ENCODE assay signal across 9 cellular contexts in genomic region chr2:102033750-102034682, GRCh38. TPM values are rescaled to one million over a fixed set of nuclear protein-coding genes. Genes with fewer than 3 reads are reported as not detected.
DNase-seq lines count a peak whose midpoint lies in the region; ATAC-seq and TF ChIP-seq lines count a peak whose summit lies in the region.
"Had no signal": no experiment of that assay in that cellular context is flagged by ENCODE, and none has a peak within 500 bp of the region (broad histone marks: within the 10 kb centered on the region; RNA-seq: fewer than 3 reads in every experiment).

No MANE protein-coding gene starts in this region.

- intact Hi-C loops in HCT116 (cut with micrococcal nuclease) (no loop called here), MCF 10A (cut with micrococcal nuclease) (no loop called here)
- intact Hi-C loops in naive thymus-derived CD4-positive, alpha-beta T cell (cut with micrococcal nuclease): loop anchor here in 1 of 2 donors (5.0 kb wide), 1 partner anchor 48 kb away; no protein-coding TSS in a partner anchor

- H3K4me3 ChIP-seq in HCT116 (replicated peaks in 1 of 2; ENCODE audit: low read depth in 1 of 2, low read length in 2 of 2): no peak overlapping the region
- H3K4me3 ChIP-seq in naive thymus-derived CD4-positive, alpha-beta T cell (ENCODE audit: low read length): no peak overlapping the region

- no peaks in the 10 kb centered on the region for H3K9me3 ChIP-seq in HCT116 (ENCODE audit: control insufficient read depth in 1 of 2, insufficient read depth in 1 of 2, low read depth in 1 of 2, low read length in 2 of 2)
- no peaks in the 10 kb centered on the region for H3K9me3 ChIP-seq in naive thymus-derived CD4-positive, alpha-beta T cell (ENCODE audit: control insufficient read depth in 2 of 3, low read length in 3 of 3)

- TF ChIP-seq RAD21 in HCT116 (IDR thresholded peaks at IDR 0.05; ENCODE audit: low read depth): no peak

- no peaks in the 10 kb centered on the region for H3K36me3 ChIP-seq in HCT116 (ENCODE audit: control insufficient read depth in 1 of 2, insufficient read depth in 2 of 2, low read length in 2 of 2)
- no peaks in the 10 kb centered on the region for H3K36me3 ChIP-seq in naive thymus-derived CD4-positive, alpha-beta T cell (ENCODE audit: control insufficient read depth in 2 of 3, insufficient read depth in 3 of 3, low read length in 3 of 3)

- RAD21 ChIA-PET in HCT116 (lab: Charles Lee; ENCODE audit: low non-redundant PET in 1 of 2, low total read pairs in 2 of 2, uncharacterized antibody in 2 of 2, unreplicated experiment in 2 of 2): no interaction called here

- peak overlapping the region; percentile 54 for H3K4me3 Mint-ChIP-seq in MCF 10A (ENCODE audit: unreplicated experiment)
- H3K4me3 Mint-ChIP-seq in naive thymus-derived CD4-positive, alpha-beta T cell: peak overlapping the region; percentile 47 to 75 (median 66)

- H3K27me3 Mint-ChIP-seq in MCF 10A (ENCODE audit: insufficient read depth, unreplicated experiment): no peaks in the 10 kb centered on the region
- H3K27me3 Mint-ChIP-seq in naive thymus-derived CD4-positive, alpha-beta T cell: peaks cover 0 to under 1% (median 0%) of the 10 kb centered on the region in 5 donors

- CTCF ChIA-PET in HCT116 (lab: Charles Lee): interaction anchor here (2.3 kb wide), 1 partner anchor 207 kb away, joined by 8 read pairs; no protein-coding TSS in a partner anchor
- CTCF ChIA-PET in MCF 10A (lab: Yijun Ruan, JAX): interaction anchor here (0.6 to 3.2 kb wide), 12 partner anchors 8 to 418 kb away, joined by 3 to 18 read pairs (median 3); no protein-coding TSS in a partner anchor
- CTCF ChIA-PET in naive thymus-derived CD4-positive, alpha-beta T cell (lab: Charles Lee): interaction anchor here (0.6 to 4.0 kb wide), 3 partner anchors 14 to 207 kb away, joined by 4 to 14 read pairs (median 7); no protein-coding TSS in a partner anchor

- BruUV-seq in HCT116 (replicated peaks; lab: Mats Ljungman, UMichigan) (no TSS peak), MCF 10A (replicated peaks; lab: Mats Ljungman, UMichigan) (no TSS peak)

- peaks cover 9 to 11% of the 10 kb centered on the region in 2 experiments; a peak in 3 of 4 replicates for H3K4me1 ChIP-seq in HCT116 (ENCODE audit: control insufficient read depth in 1 of 2, insufficient read depth in 2 of 2, low read length in 2 of 2)
- peaks cover 4 to 24% of the 10 kb centered on the region in 2 donors for H3K4me1 ChIP-seq in naive thymus-derived CD4-positive, alpha-beta T cell (ENCODE audit: control insufficient read depth in 2 of 2, insufficient read depth in 2 of 2, low read length in 2 of 2)

- H3K27ac ChIP-seq in 22Rv1: peak overlapping the region; percentile 66
- no peak overlapping the region for H3K27ac ChIP-seq in HCT116 (ENCODE audit: low read depth, low read length)
- H3K27ac ChIP-seq in naive thymus-derived CD4-positive, alpha-beta T cell (ENCODE audit: low read depth, low read length): no peak overlapping the region

- H3K27me3 ChIP-seq in HCT116 (ENCODE audit: insufficient read depth, low read length): no peaks in the 10 kb centered on the region
- no peaks in the 10 kb centered on the region for H3K27me3 ChIP-seq in naive thymus-derived CD4-positive, alpha-beta T cell (ENCODE audit: control insufficient read depth in 2 of 2, insufficient read depth in 2 of 2, low read length in 2 of 2)

- no peaks in the 10 kb centered on the region for H3K79me2 ChIP-seq in HCT116 (ENCODE audit: insufficient read depth, low read length)

- TF ChIP-seq CTCF in 22Rv1 (IDR thresholded peaks at IDR 0.05) (no peak), HCT116 (IDR thresholded peaks at IDR 0.05 in 2 of 3, conservative IDR thresholded peaks at IDR 0.05 in 1 of 3; ENCODE audit: borderline replicate concordance in 1 of 3, insufficient read depth in 1 of 3, low read depth in 2 of 3, low read length in 2 of 3) (no peak), MCF 10A (IDR thresholded peaks at IDR 0.05; ENCODE audit: unreplicated experiment) (no peak)

- no peak for ATAC-seq in HCT116
- no peak for ATAC-seq in naive thymus-derived CD4-positive, alpha-beta T cell
- ATAC-seq in HG02938 (IDR thresholded peaks at IDR 0.05; ENCODE audit: unreplicated experiment): no peak

- peaks cover 7% of the 10 kb centered on the region for H3K9me3 Mint-ChIP-seq in MCF 10A (ENCODE audit: unreplicated experiment)
- peaks cover 0 to 11% (median 0%) of the 10 kb centered on the region in 11 donors for H3K9me3 Mint-ChIP-seq in naive thymus-derived CD4-positive, alpha-beta T cell

- peak overlapping the region; percentile 86 for H3K27ac Mint-ChIP-seq in MCF 10A (ENCODE audit: low read depth, unreplicated experiment)
- H3K27ac Mint-ChIP-seq in naive thymus-derived CD4-positive, alpha-beta T cell: peak overlapping the region; percentile 62 to 94 (median 79)

- H3K4me1 Mint-ChIP-seq in MCF 10A (ENCODE audit: insufficient read depth, unreplicated experiment): peaks cover 21% of the 10 kb centered on the region
- H3K4me1 Mint-ChIP-seq in naive thymus-derived CD4-positive, alpha-beta T cell: peaks cover 25 to 40% (median 34%) of the 10 kb centered on the region in 7 donors

- no peak for TF ChIP-seq POLR2A in HCT116 (IDR thresholded peaks at IDR 0.05; ENCODE audit: borderline replicate concordance, extremely low read depth, insufficient read depth, insufficient read length)

- DNase-seq in HCT116 (ENCODE audit: low read depth, low spot score) (no peak), MCF 10A (ENCODE audit: unreplicated experiment) (no peak), putamen (ENCODE audit: low spot score) (no peak), NCI-H82 treated with DMSO at 0.1 percent for 48 hours (lab: John Stamatoyannopoulos, UW; ENCODE audit: unreplicated experiment) (no peak), SKM-1 (lab: John Stamatoyannopoulos, UW; ENCODE audit: unreplicated experiment) (no peak)
- no peak for DNase-seq in naive thymus-derived CD4-positive, alpha-beta T cell
- DNase-seq: retina had no signal

- H3K9ac ChIP-seq in HCT116 (ENCODE audit: low read length): no peak overlapping the region

- H3K4me2 ChIP-seq in HCT116 (ENCODE audit: low read length): 0 out of 2 replicates have a peak overlapping the region, but pooled peaks have one; percentile 2

- POLR2A ChIA-PET in HCT116 (lab: Charles Lee) (no interaction called here), MCF 10A (lab: Yijun Ruan, JAX) (interaction anchor here (0.6 to 4.2 kb wide), 14 partner anchors 9 to 703 kb away, joined by 3 to 23 read pairs (median 4); a partner anchor contains a TSS)
- POLR2A ChIA-PET in naive thymus-derived CD4-positive, alpha-beta T cell (lab: Charles Lee): interaction anchor here (0.8 to 0.9 kb wide), 2 partner anchors 12 to 49 kb away, joined by 3 to 6 read pairs; no protein-coding TSS in a partner anchor

- no peaks in the 10 kb centered on the region for H3K9me2 ChIP-seq in HCT116 (ENCODE audit: insufficient read depth)

- no peaks in the 10 kb centered on the region for H3K36me3 Mint-ChIP-seq in MCF 10A (ENCODE audit: insufficient read depth, unreplicated experiment)
- peaks cover 0 to 9% (median 0%) of the 10 kb centered on the region in 5 donors for H3K36me3 Mint-ChIP-seq in naive thymus-derived CD4-positive, alpha-beta T cell

- no peak overlapping the region for H2AFZ ChIP-seq in HCT116 (ENCODE audit: low read depth, low read length, poor library complexity, severe bottlenecking)

- no peaks in the 10 kb centered on the region for H4K20me1 ChIP-seq in HCT116 (ENCODE audit: insufficient read depth)

TF ChIP-seq in HCT116, 20 proteins besides CTCF, POLR2A, EP300 and RAD21:
- TF ChIP-seq EGR1 (IDR thresholded peaks at IDR 0.05; ENCODE audit: low read depth): no peak
TF ChIP-seq in HCT116: peak in this region for 0.

RNA-seq across cellular contexts. Expression of gene IL1R2, which starts 42.3 kb away (rescaled TPM):
- total RNA-seq in HCT116 (2021; ENCODE audit: unreplicated experiment) (0.52 TPM), MCF 10A (2022) (not detected in 2 replicates)
- polyA plus RNA-seq in HCT116 (2012): 0.18 TPM in 1 of 2 replicates, not detected in the other
- total RNA-seq in naive thymus-derived CD4-positive, alpha-beta T cell: 1 to 10 TPM in 2 of 5 experiments, under 1 TPM in 1, not detected in 2; 0.40 to 2.7 (median 1.3) TPM
- polyA plus RNA-seq in naive thymus-derived CD4-positive, alpha-beta T cell: not detected
